ENCODE assay signal across 22 cellular contexts in the genomic region with DNA sequence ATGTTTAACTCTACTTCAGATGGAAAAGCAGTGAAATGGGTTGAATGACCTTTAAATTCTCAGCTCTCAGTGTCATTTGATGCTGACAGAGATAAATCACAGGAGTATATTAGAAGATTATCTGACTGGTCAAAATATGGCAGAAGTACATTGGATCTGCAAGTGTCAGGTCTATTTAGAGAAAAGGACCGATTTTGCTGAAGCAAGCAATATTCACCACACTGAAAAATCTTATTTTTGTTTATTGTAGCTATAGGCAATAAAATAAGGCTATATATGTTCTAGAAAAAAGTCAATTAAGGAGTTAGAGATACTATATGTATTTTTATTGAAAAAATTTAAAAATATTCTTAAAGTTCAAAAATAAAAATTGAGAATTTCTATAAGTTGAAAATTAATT.
A peak's percentile ranks its signal among the peaks of the same experiment; 100 is the strongest.
DNase-seq lines count a peak whose midpoint lies in the region; ATAC-seq, FAIRE-seq and TF ChIP-seq lines count a peak whose summit lies in the region.
"Had no signal": no experiment of that assay in that cellular context is flagged by ENCODE, and none has a peak within 500 bp of the region (broad histone marks: within the 10 kb centered on the region; RNA-seq: fewer than 3 reads in every experiment).

No MANE protein-coding gene starts in this region.

- BruUV-seq in HepG2 (replicated peaks; lab: Mats Ljungman, UMichigan) = no TSS peak

- FAIRE-seq in HepG2 (lab: Jason Lieb, UNC) = no peak
- peak; percentile 32 for FAIRE-seq in TTC549 (lab: Jason Lieb, UNC)
- FAIRE-seq in endometrium (lab: Jason Lieb, UNC) = peak; percentile 37
- FAIRE-seq in small intestine (lab: Jason Lieb, UNC) = no peak
- FAIRE-seq: GM12878, GM18507, H54 had no signal

- no peaks in the 10 kb centered on the region for H3K4me1 ChIP-seq in HepG2 (ENCODE audit: insufficient read depth, low read length)
- H3K4me1 ChIP-seq in right lobe of liver = peaks cover 0 to 5% (median 3%) of the 10 kb centered on the region in 4 donors
- no peaks in the 10 kb centered on the region for H3K4me1 ChIP-seq in small intestine (ENCODE audit: control insufficient read depth in 2 of 2, insufficient read depth in 1 of 2, low read depth in 1 of 2, low read length in 1 of 2)
- H3K4me1 ChIP-seq: Caco-2, HAP-1 had no signal

- DNase-seq in HepG2 (ENCODE audit: low spot score) (no peak), right lobe of liver (no peak), KG1 (lab: John Stamatoyannopoulos, UW) (no peak), small intestine (no peak), cortex of kidney (lab: John Stamatoyannopoulos, UW) (no peak)
- DNase-seq in activated CD8-positive, alpha-beta T cell treated with anti-CD3 and anti-CD28 coated beads, Interleukin-2, amount 10 ng/mL, durations not matched to agents 7 days and 5 days = no peak
- DNase-seq: Caco-2; CD4-positive, CD25-positive, alpha-beta regulatory T cell; CD8-positive, alpha-beta T cell; DMS153; DND-41; GDM1; HFFc6 had no signal

- H3K9ac ChIP-seq in HepG2 (ENCODE audit: insufficient read depth, low read depth, low read length) = no peak overlapping the region

- peaks cover 15% of the 10 kb centered on the region for H3K9me3 Mint-ChIP-seq in activated CD8-positive, alpha-beta T cell treated with anti-CD3 and anti-CD28 coated beads, Interleukin-2, amount 10 ng/mL, durations not matched to agents 7 days and 5 days (ENCODE audit: insufficient read depth)
- H3K9me3 Mint-ChIP-seq: CD8-positive, alpha-beta T cell; GM23338 had no signal

- TF ChIP-seq POLR2A in HepG2 (IDR thresholded peaks at IDR 0.05; ENCODE audit: insufficient read depth in 1 of 2, low read depth in 2 of 2, low read length in 2 of 2) (no peak), right lobe of liver (IDR thresholded peaks at IDR 0.05) (no peak)

- H3K4me3 ChIP-seq in HepG2 (replicated peaks in 1 of 3; ENCODE audit: insufficient read depth in 1 of 3, low read depth in 2 of 3, low read length in 3 of 3) (no peak overlapping the region), right lobe of liver (no peak overlapping the region), small intestine (ENCODE audit: low read depth in 1 of 2, low read length in 2 of 2) (no peak overlapping the region)
- H3K4me3 ChIP-seq: GM12878, GM23338, HAP-1 had no signal

- no peak overlapping the region for H2AFZ ChIP-seq in HepG2 (ENCODE audit: low read length)
- H2AFZ ChIP-seq: GM23338 had no signal

- H3K27me3 Mint-ChIP-seq in activated CD8-positive, alpha-beta T cell treated with anti-CD3 and anti-CD28 coated beads, Interleukin-2, amount 10 ng/mL, durations not matched to agents 7 days and 5 days (ENCODE audit: low read depth) = no peaks in the 10 kb centered on the region
- H3K27me3 Mint-ChIP-seq: CD4-positive, CD25-positive, alpha-beta regulatory T cell had no signal

- TF ChIP-seq CTCF in HepG2 (CRISPR knock-in tag; IDR thresholded peaks at IDR 0.05) (no peak), right lobe of liver (IDR thresholded peaks at IDR 0.05) (no peak)

- H3K27me3 ChIP-seq in HepG2 (ENCODE audit: control insufficient read depth in 1 of 2, insufficient read depth in 2 of 2, low read length in 2 of 2) (no peaks in the 10 kb centered on the region), right lobe of liver (no peaks in the 10 kb centered on the region), small intestine (ENCODE audit: control insufficient read depth in 2 of 2, insufficient read depth in 2 of 2, low read length in 2 of 2) (no peaks in the 10 kb centered on the region)

- 0% methylated on average over 1 of the region's 1 CpG for WGBS in HepG2 (ENCODE audit: low lambda C conversion rate)
- WGBS in right lobe of liver (ENCODE audit: insufficient coverage, low coverage, low lambda C conversion rate, missing lambda C conversion rate) = 63% methylated on average over 1 of the region's 1 CpG
- 72 to 78% (median 75%) methylated on average over 1 of the region's 1 CpG for WGBS in small intestine, 3 donors

- H3K4me3 Mint-ChIP-seq in activated CD8-positive, alpha-beta T cell treated with anti-CD3 and anti-CD28 coated beads, Interleukin-2, amount 10 ng/mL, durations not matched to agents 7 days and 5 days = no peak overlapping the region
- H3K4me3 Mint-ChIP-seq: CD4-positive, CD25-positive, alpha-beta regulatory T cell; CD8-positive, alpha-beta T cell; GM23338; HFFc6 had no signal

- H3K27ac ChIP-seq in HepG2 (ENCODE audit: extremely low read length, insufficient read depth, low read length) (no peak overlapping the region), right lobe of liver (no peak overlapping the region), small intestine (ENCODE audit: low read depth in 1 of 2, low read length in 1 of 2) (no peak overlapping the region)
- H3K27ac ChIP-seq: 22Rv1, C4-2B had no signal

- no peaks in the 10 kb centered on the region for H3K36me3 Mint-ChIP-seq in activated CD8-positive, alpha-beta T cell treated with anti-CD3 and anti-CD28 coated beads, Interleukin-2, amount 10 ng/mL, durations not matched to agents 7 days and 5 days (ENCODE audit: low read depth)
- H3K36me3 Mint-ChIP-seq: CD4-positive, CD25-positive, alpha-beta regulatory T cell; CD8-positive, alpha-beta T cell had no signal

- H3K9me3 ChIP-seq in HepG2 (ENCODE audit: low read length) = no peaks in the 10 kb centered on the region; the same call in none of the 2 replicates
- no peaks in the 10 kb centered on the region for H3K9me3 ChIP-seq in right lobe of liver
- no peaks in the 10 kb centered on the region for H3K9me3 ChIP-seq in small intestine (ENCODE audit: control insufficient read depth, low read depth)
- H3K9me3 ChIP-seq: Caco-2, HAP-1 had no signal

- H4K20me1 ChIP-seq in HepG2 (ENCODE audit: insufficient read depth, low read length) = no peaks in the 10 kb centered on the region

- ATAC-seq in HepG2 (no peak), right lobe of liver (no peak)
- no peak for ATAC-seq in activated CD8-positive, alpha-beta T cell treated with anti-CD3 and anti-CD28 coated beads, Interleukin-2, amount 10 ng/mL, durations not matched to agents 7 days and 5 days
- ATAC-seq: CD8-positive, alpha-beta T cell; GM12878; GM23338 had no signal

- no peaks in the 10 kb centered on the region for H3K4me1 Mint-ChIP-seq in activated CD8-positive, alpha-beta T cell treated with anti-CD3 and anti-CD28 coated beads, Interleukin-2, amount 10 ng/mL, durations not matched to agents 7 days and 5 days (ENCODE audit: low read depth)
- H3K4me1 Mint-ChIP-seq: CD4-positive, CD25-positive, alpha-beta regulatory T cell; GM23338 had no signal

- POLR2A ChIA-PET in HepG2 (lab: Yijun Ruan, JAX) = no interaction called here
- POLR2A ChIA-PET in activated CD8-positive, alpha-beta T cell treated with anti-CD3 and anti-CD28 coated beads, Interleukin-2, amount 10 ng/mL, durations not matched to agents 7 days and 5 days (lab: Charles Lee) = no interaction called here

- no peak overlapping the region for H3K4me2 ChIP-seq in HepG2 (ENCODE audit: low read depth, low read length)
- H3K4me2 ChIP-seq: GM23338 had no signal

- intact Hi-C loops in HepG2 (cut with micrococcal nuclease; ENCODE audit: unreplicated experiment) = no loop called here
- intact Hi-C loops in right lobe of liver (cut with DNase I) = no loop called here

- in situ Hi-C loops in HepG2 (cut with HindIII; ENCODE audit: extremely low pct_ligation_motif_present, low pct_unique_long_range_greater_than_20kb) = no loop called here

- CTCF ChIA-PET in HepG2 (lab: Yijun Ruan, JAX; ENCODE audit: low intra/inter-chr PET ratio, low total read pairs) = no interaction called here
- CTCF ChIA-PET in activated CD8-positive, alpha-beta T cell treated with anti-CD3 and anti-CD28 coated beads, Interleukin-2, amount 10 ng/mL, durations not matched to agents 7 days and 5 days (lab: Charles Lee) = no interaction called here

- TF ChIP-seq RAD21 in HepG2 (CRISPR knock-in tag; IDR thresholded peaks at IDR 0.05) = no peak

- no peak overlapping the region for H3K27ac Mint-ChIP-seq in activated CD8-positive, alpha-beta T cell treated with anti-CD3 and anti-CD28 coated beads, Interleukin-2, amount 10 ng/mL, durations not matched to agents 7 days and 5 days
- H3K27ac Mint-ChIP-seq: CD4-positive, CD25-positive, alpha-beta regulatory T cell; CD8-positive, alpha-beta T cell; GM23338; HFFc6 had no signal

- TF ChIP-seq EP300 in HepG2 (IDR thresholded peaks at IDR 0.05; ENCODE audit: low read depth in 2 of 2, low read length in 2 of 2) = no peak
- no peak for TF ChIP-seq EP300 in HepG2 (CRISPR knock-in tag; IDR thresholded peaks at IDR 0.05; ENCODE audit: borderline replicate concordance)

- no peaks in the 10 kb centered on the region for H3K79me2 ChIP-seq in HepG2 (ENCODE audit: insufficient read depth, low read length)

- H3K36me3 ChIP-seq in HepG2 (replicated peaks in 1 of 2; ENCODE audit: control insufficient read depth in 1 of 2, insufficient read depth in 2 of 2, low read length in 2 of 2) = no peaks in the 10 kb centered on the region
- no peaks in the 10 kb centered on the region for H3K36me3 ChIP-seq in right lobe of liver
- no peaks in the 10 kb centered on the region for H3K36me3 ChIP-seq in small intestine (ENCODE audit: control insufficient read depth in 2 of 2, insufficient read depth in 2 of 2, low read length in 2 of 2)
- H3K36me3 ChIP-seq: HAP-1 had no signal

TF ChIP-seq in HepG2, 621 proteins besides CTCF, POLR2A, EP300 and RAD21 (continues in another document):
- TF ChIP-seq MAFF (IDR thresholded peaks at IDR 0.05; ENCODE audit: low read depth, low read length) = peak; percentile 81
- no peak for TF ChIP-seq DZIP1 (CRISPR knock-in tag; IDR thresholded peaks at IDR 0.05)
- TF ChIP-seq ZSCAN25 (CRISPR knock-in tag; IDR thresholded peaks at IDR 0.05) = no peak
- TF ChIP-seq ZNF460 (CRISPR knock-in tag; IDR thresholded peaks at IDR 0.05; ENCODE audit: borderline replicate concordance) = no peak
- TF ChIP-seq ZNF564 (CRISPR knock-in tag; IDR thresholded peaks at IDR 0.05) = no peak
- no peak for TF ChIP-seq ZNF782 (CRISPR knock-in tag; IDR thresholded peaks at IDR 0.05; ENCODE audit: borderline replicate concordance)
